Comparison of ENCODE assay signal across 1 cellular context in genomic region chr6:3023663-3024483, GRCh38.
TF ChIP-seq lines count a peak whose summit lies in the region.

No MANE protein-coding gene starts in this region.

TF ChIP-seq in K562, 482 proteins besides CTCF, POLR2A, EP300 and RAD21 (continued from another document and continues in another):
- TF ChIP-seq ZBTB11 (CRISPR knock-in tag; IDR thresholded peaks at IDR 0.05) (peak in 2 of 3 experiments; percentile 34 to 88; a peak in 3 of 6 replicates), ZNF318 (IDR thresholded peaks at IDR 0.05; ENCODE audit: borderline replicate concordance in 1 of 2, low read depth in 1 of 2) (peak in 1 of 2 experiments; percentile 88; a peak in 2 of 4 replicates), EHMT2 (IDR thresholded peaks at IDR 0.05) (0 out of 2 replicates have a peak, but pooled peaks have one; percentile 8), KLF6 (CRISPR knock-in tag; IDR thresholded peaks at IDR 0.05; ENCODE audit: borderline replicate concordance) (peak; percentile 87; the same call in 1 of the 2 replicates), ZC3H11A (IDR thresholded peaks at IDR 0.05; ENCODE audit: low read depth, low read length) (peak; percentile 91), ILK (tag; IDR thresholded peaks at IDR 0.05; ENCODE audit: borderline replicate concordance, low read depth) (0 out of 2 replicates have a peak, but pooled peaks have one; percentile 35), THAP12 (CRISPR knock-in tag; IDR thresholded peaks at IDR 0.05) (peak; percentile 91), KHSRP (IDR thresholded peaks at IDR 0.05) (no peak), E2F8 (IDR thresholded peaks at IDR 0.05; ENCODE audit: low read depth, partially characterized antibody) (no peak), HBP1 (CRISPR knock-in tag; IDR thresholded peaks at IDR 0.05) (peak; percentile 69; the same call in 1 of the 2 replicates), TEAD1 (CRISPR knock-in tag; IDR thresholded peaks at IDR 0.05) (peak; percentile 4 to 80; a peak in 1 of 4 replicates), RNF2 (IDR thresholded peaks at IDR 0.05) (peak; percentile 99), RAD51 (IDR thresholded peaks at IDR 0.05; ENCODE audit: borderline replicate concordance, low read depth) (no peak; the same call in 1 of the 2 replicates), YY1 (IDR thresholded peaks at IDR 0.05; ENCODE audit: borderline replicate concordance in 1 of 3, control insufficient read depth in 1 of 3, extremely low read depth in 1 of 3, insufficient read depth in 3 of 3, insufficient read length in 1 of 3, insufficient replicate concordance in 2 of 3, low read depth in 1 of 3, low read length in 2 of 3) (peak in 2 of 3 experiments; percentile 61 to 67), ZSCAN32 (CRISPR knock-in tag; IDR thresholded peaks at IDR 0.05) (0 out of 2 replicates have a peak, but pooled peaks have one; percentile 3), ZNF436 (CRISPR knock-in tag; IDR thresholded peaks at IDR 0.05) (no peak), ZFPM2 (CRISPR knock-in tag; IDR thresholded peaks at IDR 0.05) (no peak), LARP7 (IDR thresholded peaks at IDR 0.05) (no peak; the same call in 1 of the 2 replicates), SRF (CRISPR knock-in tag; IDR thresholded peaks at IDR 0.05) (peak in 1 of 2 experiments; percentile 86; a peak in 2 of 4 replicates), ZNF609 (CRISPR knock-in tag; IDR thresholded peaks at IDR 0.05; ENCODE audit: borderline replicate concordance) (0 out of 2 replicates have a peak, but pooled peaks have one; percentile 13), BMI1 (IDR thresholded peaks at IDR 0.05; ENCODE audit: low read length) (no peak), ZNF347 (CRISPR knock-in tag; IDR thresholded peaks at IDR 0.05; ENCODE audit: low read depth) (no peak), ADNP (tag; IDR thresholded peaks at IDR 0.05) (no peak), SREBF2 (CRISPR knock-in tag; IDR thresholded peaks at IDR 0.05) (peak; percentile 83; the same call in 1 of the 2 replicates), TBL1XR1 (IDR thresholded peaks at IDR 0.05; ENCODE audit: low read length in 2 of 2) (peak; percentile 68 to 94; a peak in 3 of 4 replicates), NCOA2 (IDR thresholded peaks at IDR 0.05; ENCODE audit: partially characterized antibody in 2 of 2) (no peak), KDM2B (CRISPR knock-in tag; IDR thresholded peaks at IDR 0.05) (no peak), MTA2 (IDR thresholded peaks at IDR 0.05; ENCODE audit: low read depth) (no peak), NFIC (IDR thresholded peaks at IDR 0.05) (peak; percentile 60; the same call in 1 of the 2 replicates), ZEB2 (IDR thresholded peaks at IDR 0.05) (peak; percentile 52; the same call in 1 of the 2 replicates), ZFP36 (IDR thresholded peaks at IDR 0.05; ENCODE audit: low read depth, low read length, partially characterized antibody) (no peak), TAF9B (IDR thresholded peaks at IDR 0.05; ENCODE audit: partially characterized antibody) (peak; percentile 96), ZNF175 (CRISPR knock-in tag; IDR thresholded peaks at IDR 0.05; ENCODE audit: low read depth) (peak; percentile 84), ZNF41 (CRISPR knock-in tag; conservative IDR thresholded peaks at IDR 0.05) (no peak), ZBTB7A (IDR thresholded peaks at IDR 0.05; ENCODE audit: borderline replicate concordance, control insufficient read depth, low read depth, low read length) (peak; percentile 88)
